In genomic region chr11:132531921-132532320, GRCh38 we compare ENCODE assay signal across 26 cellular contexts.
"Had no signal": no experiment of that assay in that cellular context is flagged by ENCODE, and none has a peak within 500 bp of the region (broad histone marks: within the 10 kb centered on the region; RNA-seq: fewer than 3 reads in every experiment).

No MANE protein-coding gene starts in this region.

- H3K27ac Mint-ChIP-seq: activated CD4-positive, alpha-beta memory T cell treated with anti-CD3 and anti-CD28 coated beads for 36 hours; activated naive CD4-positive, alpha-beta T cell treated with anti-CD3 and anti-CD28 coated beads for 36 hours; activated naive CD8-positive, alpha-beta T cell; activated T-helper 17 cell treated with anti-CD3 and anti-CD28 coated beads, Interleukin-2, amount 50 U/mL, for 72 hours; brain; T-cell; WTC11 had no signal

- H3K4me3 Mint-ChIP-seq: activated CD4-positive, alpha-beta memory T cell treated with anti-CD3 and anti-CD28 coated beads for 36 hours; activated naive CD4-positive, alpha-beta T cell treated with anti-CD3 and anti-CD28 coated beads for 36 hours; activated naive CD8-positive, alpha-beta T cell; activated T-helper 17 cell treated with anti-CD3 and anti-CD28 coated beads, Interleukin-2, amount 50 U/mL, for 72 hours; brain; T-cell; WTC11 had no signal

- H3K27ac ChIP-seq: cardiac muscle cell had no signal

- H3K27me3 Mint-ChIP-seq: activated CD4-positive, alpha-beta memory T cell treated with anti-CD3 and anti-CD28 coated beads for 36 hours; activated naive CD8-positive, alpha-beta T cell; T-cell had no signal

- DNase-seq: activated CD4-positive, alpha-beta memory T cell treated with anti-CD3 and anti-CD28 coated beads for 36 hours; activated CD4-positive, alpha-beta T cell treated with anti-CD3 and anti-CD28 coated beads for 48 hours; activated CD4-positive, CD25-positive, alpha-beta regulatory T cell treated with anti-CD3 and anti-CD28 coated beads, Interleukin-2, amount 50 U/mL, for 72 hours; activated gamma-delta T cell; activated naive CD4-positive, alpha-beta T cell treated with anti-CD3 and anti-CD28 coated beads for 36 hours; activated T-cell treated with anti-CD3 and anti-CD28 coated beads for 4 hours; activated T-cell treated with anti-CD3 and anti-CD28 coated beads, Interleukin-2, amount 50 U/mL, for 48 hours; amygdala; Kasumi-1; NCI-H1092; NCI-H1417; NCI-H1930; NCI-H2171; NCI-H2227 treated with DMSO at 0.1 percent for 48 hours; NCI-H526; NCI-H774; SIG-M5; T-cell; T-helper 2 cell had no signal

- H3K36me3 ChIP-seq: cardiac muscle cell had no signal

- H3K4me1 Mint-ChIP-seq: activated T-helper 17 cell treated with anti-CD3 and anti-CD28 coated beads, Interleukin-2, amount 50 U/mL, for 72 hours; brain; T-cell had no signal

- H3K9me3 Mint-ChIP-seq: activated CD4-positive, alpha-beta memory T cell treated with anti-CD3 and anti-CD28 coated beads for 36 hours; activated T-helper 17 cell treated with anti-CD3 and anti-CD28 coated beads, Interleukin-2, amount 50 U/mL, for 72 hours; brain; WTC11 had no signal

- H3K27me3 ChIP-seq: cardiac muscle cell had no signal

- H3K36me3 Mint-ChIP-seq: activated CD4-positive, alpha-beta memory T cell treated with anti-CD3 and anti-CD28 coated beads for 36 hours; activated naive CD8-positive, alpha-beta T cell; brain; T-cell; WTC11 had no signal

- H3K4me3 ChIP-seq: cardiac muscle cell, K562 had no signal

- FAIRE-seq: astrocyte, K562 had no signal
